8 cellular contexts compared by ENCODE assay signal in the genomic region with DNA sequence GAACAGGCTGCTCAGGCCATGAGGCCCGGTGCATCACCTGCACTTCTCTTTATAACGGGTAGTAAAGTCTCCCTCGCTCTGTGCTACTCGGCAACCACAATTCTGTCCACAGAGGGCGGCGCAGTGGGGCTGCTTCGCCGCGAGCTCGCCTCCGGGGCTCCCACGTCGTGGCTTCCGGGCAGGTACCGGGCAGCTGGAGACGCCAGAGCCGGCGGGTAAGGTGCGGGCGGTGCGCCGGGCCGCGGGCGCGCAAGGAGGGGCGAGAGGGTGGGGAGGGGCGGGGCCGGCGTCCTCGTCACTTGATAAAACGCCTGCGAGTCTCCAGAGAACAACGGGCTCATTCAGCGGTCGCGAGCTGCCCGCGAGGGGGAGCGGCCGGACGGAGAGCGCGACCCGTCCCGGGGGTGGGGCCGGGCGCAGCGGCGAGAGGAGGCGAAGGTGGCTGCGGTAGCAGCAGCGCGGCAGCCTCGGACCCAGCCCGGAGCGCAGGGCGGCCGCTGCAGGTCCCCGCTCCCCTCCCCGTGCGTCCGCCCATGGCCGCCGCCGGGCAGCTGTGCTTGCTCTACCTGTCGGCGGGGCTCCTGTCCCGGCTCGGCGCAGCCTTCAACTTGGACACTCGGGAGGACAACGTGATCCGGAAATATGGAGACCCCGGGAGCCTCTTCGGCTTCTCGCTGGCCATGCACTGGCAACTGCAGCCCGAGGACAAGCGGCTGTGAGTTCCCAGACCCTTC. TPM values are rescaled to one million over a fixed set of nuclear protein-coding genes. Genes with fewer than 3 reads are reported as not detected.
DNase-seq lines count a peak whose midpoint lies in the region; ATAC-seq and TF ChIP-seq lines count a peak whose summit lies in the region.

A gene (plus strand): TSS at position 331 of the 734 bp plus-strand sequence.

- TF ChIP-seq CTCF in GM12864 (IDR thresholded peaks at IDR 0.05; ENCODE audit: low read depth, low read length, missing control alignments) (no peak), MM.1S (IDR thresholded peaks at IDR 0.05; ENCODE audit: low read length) (peak; percentile 18; the same call in 1 of the 2 replicates), heart right ventricle (IDR thresholded peaks at IDR 0.05) (peak in 6 of 9 donors; percentile 22 to 57 (median 41)), tibial nerve (IDR thresholded peaks at IDR 0.05) (peak in 2 of 5 experiments; percentile 14 to 39)

- H3K27me3 ChIP-seq in MM.1S (replicated peaks; ENCODE audit: insufficient read depth, low read length) (0 out of 2 replicates have a peak, but pooled peaks cover 4% of the 10 kb centered on the region), heart right ventricle (peaks cover 0 to 39% (median 0%) of the 10 kb centered on the region in 7 donors), tibial nerve (no peaks in the 10 kb centered on the region)

- H3K9ac ChIP-seq in MM.1S (ENCODE audit: low read length), result peak within 1 kb of the TSS; percentile 52; the same call in 1 of the 2 replicates

- H3F3A ChIP-seq in MM.1S (ENCODE audit: insufficient read depth, low read length), result peaks cover 7% of the 10 kb centered on the region; the same call in 1 of the 2 replicates

- no peak within 1 kb of the TSS for H3K27ac Mint-ChIP-seq in T-helper 1 cell treated with Interleukin-12 subunit alpha and Interleukin-12 subunit beta and Interleukin-4 antibody, amounts not matched to agents 30 μg/mL and 1 μg/mL, for 36 hours

- no peaks in the 10 kb centered on the region for H3K9me2 ChIP-seq in MM.1S (replicated peaks; ENCODE audit: insufficient read depth, low read length)

- H3K4me3 ChIP-seq in GM12864 (ENCODE audit: low read depth, low read length) (peak within 1 kb of the TSS; percentile 24), MM.1S (ENCODE audit: low read length) (peak within 1 kb of the TSS; percentile 70), heart right ventricle (peak within 1 kb of the TSS; percentile 60 to 94 (median 80)), tibial nerve (peak within 1 kb of the TSS; percentile 59 to 91 (median 68))

- H3K4me1 ChIP-seq in MM.1S (ENCODE audit: low read length), result peaks cover 6% of the 10 kb centered on the region; the same call in 1 of the 2 replicates
- H3K4me1 ChIP-seq in heart right ventricle, result peaks cover 5 to 51% (median 23%) of the 10 kb centered on the region in 9 donors
- H3K4me1 ChIP-seq in tibial nerve, result peaks cover 0 to 40% (median 7%) of the 10 kb centered on the region in 4 donors

- H3K9me3 Mint-ChIP-seq in T-helper 1 cell treated with Interleukin-12 subunit alpha and Interleukin-12 subunit beta and Interleukin-4 antibody, amounts not matched to agents 30 μg/mL and 1 μg/mL, for 36 hours, result no peaks in the 10 kb centered on the region

- DNase-seq in GM12864 (ENCODE audit: low read depth) (no peak), MM.1S (peak; percentile 92), heart right ventricle (peak; percentile 66 to 81), posterior cingulate gyrus (peak; percentile 37 to 94 (median 66)), tibial nerve (ENCODE audit: low spot score in 2 of 2) (peak in 1 of 2 donors; percentile 41)

- ATAC-seq in heart right ventricle (peak; percentile 70 to 92 (median 76)), HG03432 (IDR thresholded peaks at IDR 0.05; ENCODE audit: unreplicated experiment) (no peak)

- peaks cover 51% of the 10 kb centered on the region for H3K27me3 Mint-ChIP-seq in T-helper 1 cell treated with Interleukin-12 subunit alpha and Interleukin-12 subunit beta and Interleukin-4 antibody, amounts not matched to agents 30 μg/mL and 1 μg/mL, for 36 hours (ENCODE audit: low read depth)

- peak within 1 kb of the TSS; percentile 78 for H3K4me3 Mint-ChIP-seq in T-helper 1 cell treated with Interleukin-12 subunit alpha and Interleukin-12 subunit beta and Interleukin-4 antibody, amounts not matched to agents 30 μg/mL and 1 μg/mL, for 36 hours

- peak within 1 kb of the TSS; percentile 74 for H3K4me2 ChIP-seq in MM.1S (ENCODE audit: low read depth, low read length)

- H3K4me1 Mint-ChIP-seq in T-helper 1 cell treated with Interleukin-12 subunit alpha and Interleukin-12 subunit beta and Interleukin-4 antibody, amounts not matched to agents 30 μg/mL and 1 μg/mL, for 36 hours (ENCODE audit: low read depth), result peaks cover 42% of the 10 kb centered on the region

- peak; percentile 57 to 70 for TF ChIP-seq POLR2A in tibial nerve (IDR thresholded peaks at IDR 0.05)

- 0 to 1% (median 0%) methylated on average over 71 to 79 of the region's 79 CpGs for WGBS in adipose tissue, 3 donors
- 0 to 1% methylated on average over 66 to 79 of the region's 79 CpGs for WGBS in heart right ventricle, 2 donors
- WGBS in tibial nerve, 2 donors, result 1 to 5% methylated on average over 4 to 66 of the region's 79 CpGs

- TF ChIP-seq EP300 in tibial nerve (IDR thresholded peaks at IDR 0.05), result peak in 1 of 2 donors; percentile 85

- peaks cover 15% of the 10 kb centered on the region for H3K36me3 Mint-ChIP-seq in T-helper 1 cell treated with Interleukin-12 subunit alpha and Interleukin-12 subunit beta and Interleukin-4 antibody, amounts not matched to agents 30 μg/mL and 1 μg/mL, for 36 hours (ENCODE audit: low read depth)

- intact Hi-C loops in heart right ventricle (cut with DNase I), result loop anchor here in 3 of 10 donors (5.0 kb wide), 1 partner anchor 35 kb away; no protein-coding TSS in a partner anchor
- intact Hi-C loops in posterior cingulate gyrus (cut with DNase I), result no loop called here

- H4K20me1 ChIP-seq in MM.1S (ENCODE audit: insufficient read depth, low read length), result no peaks in the 10 kb centered on the region

- no peaks in the 10 kb centered on the region for H3K9me3 ChIP-seq in MM.1S (replicated peaks; ENCODE audit: insufficient read depth, low read length)
- H3K9me3 ChIP-seq in heart right ventricle, result no peaks in the 10 kb centered on the region
- no peaks in the 10 kb centered on the region for H3K9me3 ChIP-seq in tibial nerve

- H3K27ac ChIP-seq in MM.1S (ENCODE audit: low read length), result peak within 1 kb of the TSS; percentile 56; the same call in 1 of the 2 replicates
- H3K27ac ChIP-seq in adipose tissue (ENCODE audit: low read depth, low read length), result no peak within 1 kb of the TSS
- peak within 1 kb of the TSS; percentile 64 to 97 (median 94) for H3K27ac ChIP-seq in heart right ventricle
- H3K27ac ChIP-seq in tibial nerve, result peak within 1 kb of the TSS; percentile 86 to 93 (median 91)

- H3K36me3 ChIP-seq in MM.1S (replicated peaks; ENCODE audit: insufficient read depth, low read length), result no peaks in the 10 kb centered on the region
- no peaks in the 10 kb centered on the region for H3K36me3 ChIP-seq in heart right ventricle
- no peaks in the 10 kb centered on the region for H3K36me3 ChIP-seq in tibial nerve

- no peaks in the 10 kb centered on the region for H3K79me2 ChIP-seq in MM.1S (ENCODE audit: low read length)

- H2AFZ ChIP-seq in MM.1S (ENCODE audit: low read length), result peak within 1 kb of the TSS; percentile 76

RNA-seq across cellular contexts. Expression of the gene that starts here (rescaled TPM):
- 10 to 100 TPM; 10.7 to 33.9 (median 14.9) TPM for polyA plus RNA-seq in adipose tissue
- total RNA-seq in heart right ventricle, result 10 to 100 TPM; 36.0 to 68.3 (median 46.8) TPM
- 10 to 100 TPM; 22.1 to 23.9 TPM for polyA plus RNA-seq in heart right ventricle
- 100 to 1,000 TPM; 254 to 586 (median 471) TPM for total RNA-seq in tibial nerve

Comparison
In these comparisons a context has a peak if more than half of its experiments do, and no peak if none do; other contexts are left out.
1. H3K4me3 ChIP-seq: peak in every context shown above with its lines; median percentile 80 in heart right ventricle; 70 in MM.1S; 68 in tibial nerve; 24 in GM12864.